ENCODE assay signal across 8 cellular contexts in the genomic region with DNA sequence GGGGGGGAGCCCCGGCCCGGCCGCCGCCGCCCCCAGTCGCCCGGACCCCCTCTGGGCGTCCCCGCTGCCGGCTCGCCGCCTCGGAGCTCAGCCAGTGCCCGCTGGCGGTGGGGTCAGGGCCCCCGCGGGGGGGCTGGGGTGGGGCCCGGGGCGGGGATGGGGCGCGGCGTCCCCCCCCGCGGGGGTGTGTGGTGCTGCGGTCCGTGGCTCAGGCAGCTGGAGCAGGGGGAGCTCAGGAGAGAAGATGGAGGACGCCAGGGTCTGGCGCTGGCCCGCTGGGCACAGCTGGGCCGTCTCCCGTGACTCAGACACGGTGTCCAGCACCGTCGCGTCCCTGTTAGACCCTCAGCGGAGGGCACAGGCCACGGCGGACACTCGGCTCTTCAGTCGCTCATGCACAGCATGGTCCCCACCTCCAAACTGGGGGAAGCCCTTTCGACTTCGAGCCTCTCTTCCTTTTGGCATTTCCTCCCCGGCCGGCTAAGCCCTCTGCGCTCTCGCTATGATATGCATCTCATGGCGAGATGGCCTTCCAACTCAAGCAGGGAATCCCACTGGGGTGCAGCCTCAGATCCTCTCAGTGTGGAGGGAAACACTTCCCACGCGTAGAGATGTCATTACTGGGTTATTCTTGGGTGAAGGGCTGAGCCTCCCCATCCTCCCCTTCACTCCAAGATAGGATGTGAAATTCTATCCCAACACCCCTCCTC. TPM values are rescaled to one million over a fixed set of nuclear protein-coding genes. Genes with fewer than 3 reads are reported as not detected.
A peak's percentile ranks its signal among the peaks of the same experiment; 100 is the strongest.
DNase-seq lines count a peak whose midpoint lies in the region; ATAC-seq and TF ChIP-seq lines count a peak whose summit lies in the region.

No MANE protein-coding gene starts in this region.

- H3K27me3 ChIP-seq in hepatocyte: no peaks in the 10 kb centered on the region

- no peak for TF ChIP-seq CTCF in hepatocyte (IDR thresholded peaks at IDR 0.05; ENCODE audit: poor library complexity)

- TF ChIP-seq RAD21 in Ishikawa (IDR thresholded peaks at IDR 0.05; ENCODE audit: low read depth): no peak

- ATAC-seq in GM21717 (IDR thresholded peaks at IDR 0.05; ENCODE audit: unreplicated experiment) (peak; percentile 59), HG03469 (IDR thresholded peaks at IDR 0.05; ENCODE audit: unreplicated experiment) (no peak)

- in situ Hi-C loops in SK-MEL-5 (cut with HindIII; ENCODE audit: low pct_unique_long_range_greater_than_20kb, low sequenced_read_pairs): no loop called here

- peaks cover 40% of the 10 kb centered on the region for H3K4me1 ChIP-seq in hepatocyte (ENCODE audit: insufficient read depth)

- no peaks in the 10 kb centered on the region for H3K9me3 ChIP-seq in hepatocyte (ENCODE audit: low read depth)

- DNase-seq in GM04503 (ENCODE audit: low read depth) (peak; percentile 16), SK-MEL-5 (ENCODE audit: low read depth, low spot score) (peak; percentile 64), astrocyte of the hippocampus (ENCODE audit: low read depth, low spot score) (peak; percentile 87), hepatocyte (ENCODE audit: low spot score) (peak; percentile 86), renal cortical epithelial cell (ENCODE audit: low read depth) (peak; percentile 33)

- H3K4me2 ChIP-seq in hepatocyte: peak overlapping the region; percentile 88

- H3K36me3 ChIP-seq in hepatocyte (replicated peaks; ENCODE audit: insufficient read depth, low read depth): no peaks in the 10 kb centered on the region

- H3K27ac ChIP-seq in hepatocyte: peak overlapping the region; percentile 99

- H3K4me3 ChIP-seq in hepatocyte: peak overlapping the region; percentile 31

- H3K79me2 ChIP-seq in hepatocyte: peaks cover 47% of the 10 kb centered on the region

- no peaks in the 10 kb centered on the region for H3K9me2 ChIP-seq in hepatocyte (replicated peaks; ENCODE audit: insufficient read depth)

- WGBS in hepatocyte (ENCODE audit: low lambda C conversion rate, missing lambda C conversion rate): 1% methylated on average over 21 of the region's 49 CpGs

- H4K20me1 ChIP-seq in hepatocyte (ENCODE audit: insufficient read depth, poor library complexity, severe bottlenecking): peaks cover 32% of the 10 kb centered on the region

- H2AFZ ChIP-seq in hepatocyte: peak overlapping the region; percentile 59

- no peak for TF ChIP-seq EP300 in Ishikawa (IDR thresholded peaks at IDR 0.05; ENCODE audit: borderline replicate concordance)

TF ChIP-seq in Ishikawa, 13 proteins besides CTCF, POLR2A, EP300 and RAD21:
- peak; percentile 76 for TF ChIP-seq YY1 (IDR thresholded peaks at IDR 0.05; ENCODE audit: low read depth)
- no peak; the same call in 1 of the 2 replicates for TF ChIP-seq MAX (IDR thresholded peaks at IDR 0.05)
- TF ChIP-seq, protein P1, sequence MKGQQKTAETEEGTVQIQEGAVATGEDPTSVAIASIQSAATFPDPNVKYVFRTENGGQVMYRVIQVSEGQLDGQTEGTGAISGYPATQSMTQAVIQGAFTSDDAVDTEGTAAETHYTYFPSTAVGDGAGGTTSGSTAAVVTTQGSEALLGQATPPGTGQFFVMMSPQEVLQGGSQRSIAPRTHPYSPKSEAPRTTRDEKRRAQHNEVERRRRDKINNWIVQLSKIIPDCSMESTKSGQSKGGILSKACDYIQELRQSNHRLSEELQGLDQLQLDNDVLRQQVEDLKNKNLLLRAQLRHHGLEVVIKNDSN (IDR thresholded peaks at IDR 0.05): no peak
- no peak for TF ChIP-seq CEBPB (IDR thresholded peaks at IDR 0.05)
- no peak for TF ChIP-seq FOXM1 (IDR thresholded peaks at IDR 0.05; ENCODE audit: borderline replicate concordance, low read depth)
- no peak for TF ChIP-seq CREB1 (IDR thresholded peaks at IDR 0.05; ENCODE audit: low read depth)
- TF ChIP-seq ZBTB7A (IDR thresholded peaks at IDR 0.05; ENCODE audit: low read depth): no peak
- TF ChIP-seq TEAD4 (IDR thresholded peaks at IDR 0.05): no peak; the same call in 1 of the 2 replicates
- peak; percentile 63; the same call in 1 of the 2 replicates for TF ChIP-seq TCF12 (IDR thresholded peaks at IDR 0.05; ENCODE audit: low read depth)
- TF ChIP-seq NFIC (IDR thresholded peaks at IDR 0.05): no peak
- TF ChIP-seq EGR1 (IDR thresholded peaks at IDR 0.05): no peak
- TF ChIP-seq, protein P2, sequence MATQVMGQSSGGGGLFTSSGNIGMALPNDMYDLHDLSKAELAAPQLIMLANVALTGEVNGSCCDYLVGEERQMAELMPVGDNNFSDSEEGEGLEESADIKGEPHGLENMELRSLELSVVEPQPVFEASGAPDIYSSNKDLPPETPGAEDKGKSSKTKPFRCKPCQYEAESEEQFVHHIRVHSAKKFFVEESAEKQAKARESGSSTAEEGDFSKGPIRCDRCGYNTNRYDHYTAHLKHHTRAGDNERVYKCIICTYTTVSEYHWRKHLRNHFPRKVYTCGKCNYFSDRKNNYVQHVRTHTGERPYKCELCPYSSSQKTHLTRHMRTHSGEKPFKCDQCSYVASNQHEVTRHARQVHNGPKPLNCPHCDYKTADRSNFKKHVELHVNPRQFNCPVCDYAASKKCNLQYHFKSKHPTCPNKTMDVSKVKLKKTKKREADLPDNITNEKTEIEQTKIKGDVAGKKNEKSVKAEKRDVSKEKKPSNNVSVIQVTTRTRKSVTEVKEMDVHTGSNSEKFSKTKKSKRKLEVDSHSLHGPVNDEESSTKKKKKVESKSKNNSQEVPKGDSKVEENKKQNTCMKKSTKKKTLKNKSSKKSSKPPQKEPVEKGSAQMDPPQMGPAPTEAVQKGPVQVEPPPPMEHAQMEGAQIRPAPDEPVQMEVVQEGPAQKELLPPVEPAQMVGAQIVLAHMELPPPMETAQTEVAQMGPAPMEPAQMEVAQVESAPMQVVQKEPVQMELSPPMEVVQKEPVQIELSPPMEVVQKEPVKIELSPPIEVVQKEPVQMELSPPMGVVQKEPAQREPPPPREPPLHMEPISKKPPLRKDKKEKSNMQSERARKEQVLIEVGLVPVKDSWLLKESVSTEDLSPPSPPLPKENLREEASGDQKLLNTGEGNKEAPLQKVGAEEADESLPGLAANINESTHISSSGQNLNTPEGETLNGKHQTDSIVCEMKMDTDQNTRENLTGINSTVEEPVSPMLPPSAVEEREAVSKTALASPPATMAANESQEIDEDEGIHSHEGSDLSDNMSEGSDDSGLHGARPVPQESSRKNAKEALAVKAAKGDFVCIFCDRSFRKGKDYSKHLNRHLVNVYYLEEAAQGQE (IDR thresholded peaks at IDR 0.05; ENCODE audit: low read depth): no peak
- TF ChIP-seq TAF1 (IDR thresholded peaks at IDR 0.05; ENCODE audit: low read depth): 0 out of 2 replicates have a peak, but pooled peaks have one; percentile 7

RNA-seq across cellular contexts. Expression of gene VEZF1, which starts 0.4 kb away (rescaled TPM):
- 49.3 and 49.5 TPM in 2 replicates for total RNA-seq in SK-MEL-5 (2014; rRNA removed; shearing (Covaris generic))
- 49.5 and 69.5 TPM in 2 replicates for polyA plus RNA-seq in SK-MEL-5 (2015; cell fraction: cytosol; rRNA removed)
- polyA plus RNA-seq in SK-MEL-5 (2015; cell fraction: nucleus; rRNA removed): 74.6 and 76.5 TPM in 2 replicates
- total RNA-seq in hepatocyte (56.0 and 57.3 TPM in 2 replicates), renal cortical epithelial cell (45.8 and 79.1 TPM in 2 replicates)
- polyA plus RNA-seq in hepatocyte: 19.1 and 20.9 TPM in 2 replicates

RNA-seq across cellular contexts. Expression of gene SRSF1, which starts 18.6 kb away (rescaled TPM):
- total RNA-seq in SK-MEL-5 (2014; rRNA removed; shearing (Covaris generic)): 275 and 277 TPM in 2 replicates
- 148 and 184 TPM in 2 replicates for polyA plus RNA-seq in SK-MEL-5 (2015; cell fraction: cytosol; rRNA removed)
- polyA plus RNA-seq in SK-MEL-5 (2015; cell fraction: nucleus; rRNA removed): 633 and 787 TPM in 2 replicates
- total RNA-seq in hepatocyte (175 and 189 TPM in 2 replicates), renal cortical epithelial cell (348 and 471 TPM in 2 replicates)
- polyA plus RNA-seq in hepatocyte: 98.3 and 107 TPM in 2 replicates

RNA-seq across cellular contexts. Expression of gene CUEDC1, which starts 33.2 kb away (rescaled TPM):
- 10.4 and 14.6 TPM in 2 replicates for total RNA-seq in SK-MEL-5 (2014; rRNA removed; shearing (Covaris generic))
- 40.9 and 57.4 TPM in 2 replicates for polyA plus RNA-seq in SK-MEL-5 (2015; cell fraction: cytosol; rRNA removed)
- polyA plus RNA-seq in SK-MEL-5 (2015; cell fraction: nucleus; rRNA removed): 442 and 572 TPM in 2 replicates
- total RNA-seq in hepatocyte: 9.3 and 11.6 TPM in 2 replicates
- 23.3 and 27.4 TPM in 2 replicates for polyA plus RNA-seq in hepatocyte
- total RNA-seq in renal cortical epithelial cell: 10.1 and 20.1 TPM in 2 replicates

Comparison
In these comparisons a context has a peak if more than half of its experiments do, and no peak if none do; other contexts are left out.
1. DNase-seq: peak in every context shown above with its lines; median percentile 87 in astrocyte of the hippocampus; 86 in hepatocyte; 64 in SK-MEL-5; 33 in renal cortical epithelial cell; 16 in GM04503.